ENCODE assay signal across 8 cellular contexts in the genomic region with DNA sequence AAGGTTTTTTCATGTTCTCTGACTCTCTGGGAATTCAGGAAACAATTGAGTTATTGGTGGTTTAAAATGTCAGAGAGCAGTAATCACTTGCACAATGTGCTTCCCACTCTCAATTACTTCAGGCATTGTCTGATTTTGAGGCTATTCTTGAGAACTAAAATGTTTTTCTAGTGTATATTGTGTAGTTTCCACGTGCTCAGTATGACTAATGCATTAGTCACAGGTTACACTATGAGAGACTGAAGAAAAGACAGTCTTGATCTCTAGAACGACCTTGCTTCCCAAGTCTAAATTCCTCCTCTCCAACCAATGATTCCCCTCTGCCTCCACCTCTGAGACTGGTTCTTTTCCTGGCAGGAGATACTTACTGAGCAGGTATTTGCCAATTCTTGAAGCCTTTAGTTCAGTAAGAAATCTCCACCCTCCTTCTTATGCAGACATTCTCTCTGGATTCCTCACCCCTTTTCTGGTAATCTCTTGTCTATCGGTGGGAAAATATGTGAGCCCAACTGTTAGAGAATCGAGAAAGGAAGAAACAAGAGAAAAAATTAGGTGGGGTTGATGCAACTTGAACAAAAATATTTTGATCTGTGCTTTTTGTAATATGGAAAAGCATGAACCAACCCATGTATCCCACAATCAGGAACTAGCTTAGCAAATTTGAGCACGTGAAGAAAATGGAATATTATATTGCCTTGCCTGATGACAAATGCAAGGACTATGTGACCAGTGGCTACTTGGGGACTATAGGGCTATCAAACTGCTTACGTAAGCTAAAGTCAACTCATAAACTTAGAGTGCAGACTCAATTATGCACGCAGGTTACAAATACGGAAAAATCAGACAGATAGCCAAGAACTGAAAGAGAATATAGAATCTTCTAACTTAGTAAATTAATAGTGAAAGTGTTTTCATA.
DNase-seq lines count a peak whose midpoint lies in the region; ATAC-seq, FAIRE-seq and TF ChIP-seq lines count a peak whose summit lies in the region.

No MANE protein-coding gene starts in this region.

- peak overlapping the region; percentile 48 to 59 for H3K27ac ChIP-seq in uterus

- TF ChIP-seq POLR2A in uterus (IDR thresholded peaks at IDR 0.05), result no peak

- H3K27me3 ChIP-seq in uterus, result no peaks in the 10 kb centered on the region

- no peaks in the 10 kb centered on the region for H3K36me3 Mint-ChIP-seq in activated T-helper 17 cell treated with anti-CD3 and anti-CD28 coated beads, Interleukin-2, amount 50 U/mL, for 72 hours (ENCODE audit: low read depth)

- H3K4me3 Mint-ChIP-seq in activated T-helper 17 cell treated with anti-CD3 and anti-CD28 coated beads, Interleukin-2, amount 50 U/mL, for 72 hours, result peak overlapping the region; percentile 40

- no peak overlapping the region for H3K4me3 ChIP-seq in uterus

- ATAC-seq in activated T-helper 17 cell treated with anti-CD3 and anti-CD28 coated beads, Interleukin-2, amount 50 U/mL, for 72 hours (replicated peaks), result peak; percentile 97
- ATAC-seq in GM19035 (IDR thresholded peaks at IDR 0.05; ENCODE audit: unreplicated experiment) (no peak), HG03159 (IDR thresholded peaks at IDR 0.05; ENCODE audit: unreplicated experiment) (no peak), GM18511 (IDR thresholded peaks at IDR 0.05; ENCODE audit: unreplicated experiment) (no peak)

- H3K36me3 ChIP-seq in uterus, result no peaks in the 10 kb centered on the region

- peaks cover 39% of the 10 kb centered on the region for H3K4me1 Mint-ChIP-seq in activated T-helper 17 cell treated with anti-CD3 and anti-CD28 coated beads, Interleukin-2, amount 50 U/mL, for 72 hours

- H3K27ac Mint-ChIP-seq in activated T-helper 17 cell treated with anti-CD3 and anti-CD28 coated beads, Interleukin-2, amount 50 U/mL, for 72 hours, result peak overlapping the region; percentile 44

- no peaks in the 10 kb centered on the region for H3K4me1 ChIP-seq in uterus

- intact Hi-C loops in uterus (cut with DNase I; ENCODE audit: low total_unique reads), result no loop called here

- H3K27me3 Mint-ChIP-seq in activated T-helper 17 cell treated with anti-CD3 and anti-CD28 coated beads, Interleukin-2, amount 50 U/mL, for 72 hours, result no peaks in the 10 kb centered on the region

- H3K9me3 Mint-ChIP-seq in activated T-helper 17 cell treated with anti-CD3 and anti-CD28 coated beads, Interleukin-2, amount 50 U/mL, for 72 hours, result peaks cover 5% of the 10 kb centered on the region

- no peak for TF ChIP-seq CTCF in uterus (IDR thresholded peaks at IDR 0.05)

- no peaks in the 10 kb centered on the region for H3K9me3 ChIP-seq in uterus

- peak; percentile 45 for FAIRE-seq in islet of Langerhans (lab: Jason Lieb, UNC)

- peak; percentile 72 for DNase-seq in AG20443 (ENCODE audit: low spot score)
- DNase-seq in HS-27A (ENCODE audit: low read depth), result peak; percentile 73
- DNase-seq in uterus, result no peak

Comparison
In these comparisons a context has a peak if more than half of its experiments do, and no peak if none do; other contexts are left out.
1. DNase-seq: peak in AG20443 (single experiment) and HS-27A (single experiment); none in uterus (0 of 2).